In genomic region chr5:14197056-14197455, GRCh38 we compare ENCODE assay signal across 20 cellular contexts. TPM values are rescaled to one million over a fixed set of nuclear protein-coding genes. Genes with fewer than 3 reads are reported as not detected.
A peak's percentile ranks its signal among the peaks of the same experiment; 100 is the strongest.
DNase-seq lines count a peak whose midpoint lies in the region; ATAC-seq and TF ChIP-seq lines count a peak whose summit lies in the region.
"Had no signal": no experiment of that assay in that cellular context is flagged by ENCODE, and none has a peak within 500 bp of the region (broad histone marks: within the 10 kb centered on the region; RNA-seq: fewer than 3 reads in every experiment).

No MANE protein-coding gene starts in this region.

- intact Hi-C loops in PC-9 (cut with micrococcal nuclease; ENCODE audit: unreplicated experiment): no loop called here

- POLR2A ChIA-PET in PC-9 (lab: Charles Lee; ENCODE audit: unreplicated experiment): no interaction called here

- no peak overlapping the region for H3K27ac ChIP-seq in PC-9
- H3K27ac ChIP-seq: adrenal gland, testis had no signal

- no peak for TF ChIP-seq CTCF in PC-9 (conservative IDR thresholded peaks at IDR 0.05)

- CTCF ChIA-PET in PC-9 (lab: Charles Lee): no interaction called here

- H3K9ac ChIP-seq in skeletal muscle satellite cell (ENCODE audit: low read depth, low read length): peak overlapping the region; percentile 30

- BruUV-seq in PC-9 (replicated peaks; lab: Mats Ljungman, UMichigan): TSS peak; percentile 1

- H4K20me1 ChIP-seq in PC-9 (ENCODE audit: insufficient read depth): peaks cover 12% of the 10 kb centered on the region

- H3K4me2 ChIP-seq in PC-9: no peak overlapping the region
- peak overlapping the region; percentile 16 for H3K4me2 ChIP-seq in skeletal muscle satellite cell (ENCODE audit: low read length)
- H3K4me2 ChIP-seq: smooth muscle cell had no signal

- no peak for ATAC-seq in GM21447 (IDR thresholded peaks at IDR 0.05; ENCODE audit: unreplicated experiment)
- ATAC-seq: activated CD4-positive, CD25-positive, alpha-beta regulatory T cell treated with anti-CD3 and anti-CD28 coated beads, Interleukin-2, amount 50 U/mL, for 24 hours had no signal

- H3K36me3 ChIP-seq in PC-9 (ENCODE audit: low read depth) (peaks cover 6% of the 10 kb centered on the region; the same call in 1 of the 2 replicates), skeletal muscle satellite cell (ENCODE audit: insufficient read depth, low read length) (peaks cover 12% of the 10 kb centered on the region)
- H3K36me3 ChIP-seq: adrenal gland had no signal

- H3K9me3 ChIP-seq in PC-9 (ENCODE audit: insufficient read depth, low read depth): no peaks in the 10 kb centered on the region
- H3K9me3 ChIP-seq in skeletal muscle satellite cell (replicated peaks; ENCODE audit: low read length): no peaks in the 10 kb centered on the region
- H3K9me3 ChIP-seq: adrenal gland, testis had no signal

- DNase-seq in NCI-H748 (lab: John Stamatoyannopoulos, UW; ENCODE audit: unreplicated experiment): peak; percentile 59
- no peak for DNase-seq in NCI-H748 treated with DMSO at 0.1 percent for 48 hours (lab: John Stamatoyannopoulos, UW)
- no peak for DNase-seq in PC-9
- DNase-seq in islet precursor cell: peak; percentile 50
- no peak for DNase-seq in activated CD4-positive, alpha-beta T cell treated with anti-CD3 and anti-CD28 coated beads, Interleukin-2, amount 50 U/mL, for 48 hours
- no peak for DNase-seq in activated naive CD4-positive, alpha-beta T cell treated with Interleukin-2 at 50 U/mL for 16 hours
- DNase-seq: adrenal gland; caudate nucleus; DMS53; erythroblast; NCI-H1436 treated with DMSO at 0.1 percent for 48 hours; NCI-H510A treated with DMSO at 0.1 percent for 48 hours; OCI-M1; posterior cingulate gyrus; stimulated activated CD4-positive, alpha-beta T cell treated with anti-CD3 and anti-CD28 coated beads, Interleukin-4, amount 100 ng/mL, for 4 hours; testis had no signal

- H3F3A ChIP-seq in PC-9 (ENCODE audit: insufficient read depth, low read depth): peaks cover 51% of the 10 kb centered on the region

- H3K4me3 ChIP-seq in PC-9 (no peak overlapping the region), skeletal muscle satellite cell (ENCODE audit: low read length) (no peak overlapping the region)
- H3K4me3 ChIP-seq: adrenal gland, smooth muscle cell, testis had no signal

- H3K4me1 ChIP-seq in PC-9 (replicated peaks; ENCODE audit: insufficient read depth): peaks cover 15% of the 10 kb centered on the region
- H3K4me1 ChIP-seq in skeletal muscle satellite cell (ENCODE audit: control insufficient read depth, insufficient read depth, low read length): peaks cover 78% of the 10 kb centered on the region

- peaks cover 100% of the 10 kb centered on the region for H3K79me2 ChIP-seq in PC-9 (ENCODE audit: low read depth)

- no peak overlapping the region for H2AFZ ChIP-seq in PC-9

- no peaks in the 10 kb centered on the region for H3K9me2 ChIP-seq in PC-9 (ENCODE audit: insufficient read depth)

- H3K27me3 ChIP-seq in PC-9 (ENCODE audit: insufficient read depth, low read depth) (no peaks in the 10 kb centered on the region), skeletal muscle satellite cell (ENCODE audit: control insufficient read depth, insufficient read depth, low read length) (no peaks in the 10 kb centered on the region)
- H3K27me3 ChIP-seq: adrenal gland, testis had no signal

RNA-seq across cellular contexts. Expression of gene TRIO, which starts 53.9 kb away (rescaled TPM):
- total RNA-seq in PC-9 (2021): 596 and 756 TPM in 2 replicates
- 692 and 744 TPM in 2 replicates for total RNA-seq in skeletal muscle satellite cell (2012; rRNA removed)

Comparison
In these comparisons a context has a peak if more than half of its experiments do, and no peak if none do; other contexts are left out.
1. DNase-seq: peak in NCI-H748 (single experiment) and islet precursor cell (single experiment); none in NCI-H748 treated with DMSO at 0.1 percent for 48 hours (single experiment), PC-9 (0 of 2), activated CD4-positive, alpha-beta T cell treated with anti-CD3 and anti-CD28 coated beads, Interleukin-2, amount 50 U/mL, for 48 hours (0 of 2) and activated naive CD4-positive, alpha-beta T cell treated with Interleukin-2 at 50 U/mL for 16 hours (single experiment).